8 cellular contexts compared by ENCODE assay signal in genomic region chr22:45240810-45241631, GRCh38. TPM values are rescaled to one million over a fixed set of nuclear protein-coding genes. Genes with fewer than 3 reads are reported as not detected.
DNase-seq lines count a peak whose midpoint lies in the region; ATAC-seq and TF ChIP-seq lines count a peak whose summit lies in the region.

Gene KIAA0930 (minus strand): TSS chr22:45240894. CDS start chr22:45240703, 191 bp downstream.

- H3K4me1 Mint-ChIP-seq in activated T-cell treated with anti-CD3 and anti-CD28 coated beads, Interleukin-2, amount 50 U/mL, for 72 hours (ENCODE audit: low read depth), result peaks cover 32% of the 10 kb centered on the region

- H3K27me3 ChIP-seq in esophagus muscularis mucosa (no peaks in the 10 kb centered on the region), muscle layer of duodenum (ENCODE audit: low read depth, low read length) (no peaks in the 10 kb centered on the region)

- H3K4me3 ChIP-seq in esophagus muscularis mucosa (peak within 1 kb of the TSS; percentile 68 to 87 (median 72)), muscle layer of duodenum (ENCODE audit: low read depth in 1 of 2, low read length in 2 of 2) (peak within 1 kb of the TSS; percentile 64 to 81)

- no peak for TF ChIP-seq POLR2A in esophagus muscularis mucosa (IDR thresholded peaks at IDR 0.05; ENCODE audit: low read depth)

- TF ChIP-seq EP300 in esophagus muscularis mucosa (IDR thresholded peaks at IDR 0.05), result no peak

- TF ChIP-seq CTCF in esophagus muscularis mucosa (IDR thresholded peaks at IDR 0.05), result no peak

- WGBS in esophagus muscularis mucosa, result 13% methylated on average over 3 of the region's 66 CpGs

- peak within 1 kb of the TSS; percentile 90 to 91 for H3K4me3 Mint-ChIP-seq in activated T-cell treated with anti-CD3 and anti-CD28 coated beads, Interleukin-2, amount 50 U/mL, for 72 hours

- H3K9me3 ChIP-seq in esophagus muscularis mucosa (no peaks in the 10 kb centered on the region), muscle layer of duodenum (ENCODE audit: control insufficient read depth in 1 of 2, low read length in 2 of 2) (no peaks in the 10 kb centered on the region)

- no peaks in the 10 kb centered on the region for H3K36me3 Mint-ChIP-seq in activated T-cell treated with anti-CD3 and anti-CD28 coated beads, Interleukin-2, amount 50 U/mL, for 72 hours (ENCODE audit: insufficient read depth in 2 of 2)

- H3K36me3 ChIP-seq in esophagus muscularis mucosa, result peaks cover 0 to 16% (median 12%) of the 10 kb centered on the region in 4 donors
- H3K36me3 ChIP-seq in muscle layer of duodenum (ENCODE audit: control insufficient read depth in 1 of 2, insufficient read depth in 2 of 2, low read length in 2 of 2), result no peaks in the 10 kb centered on the region

- peak within 1 kb of the TSS; percentile 72 to 81 (median 75) for H3K27ac ChIP-seq in esophagus muscularis mucosa (replicated peaks in 1 of 4)
- no peak within 1 kb of the TSS for H3K27ac ChIP-seq in muscle layer of duodenum (ENCODE audit: low read length)

- intact Hi-C loops in esophagus muscularis mucosa (cut with DNase I), result no loop called here

- H3K27me3 Mint-ChIP-seq in activated T-cell treated with anti-CD3 and anti-CD28 coated beads, Interleukin-2, amount 50 U/mL, for 72 hours (ENCODE audit: low read depth), result no peaks in the 10 kb centered on the region

- peaks cover 13 to 47% (median 37%) of the 10 kb centered on the region in 4 donors for H3K4me1 ChIP-seq in esophagus muscularis mucosa
- H3K4me1 ChIP-seq in muscle layer of duodenum (ENCODE audit: control insufficient read depth in 1 of 2, insufficient read depth in 2 of 2, low read length in 2 of 2), result peaks cover 10 to 30% of the 10 kb centered on the region in 2 donors

- H3K9me3 Mint-ChIP-seq in activated T-cell treated with anti-CD3 and anti-CD28 coated beads, Interleukin-2, amount 50 U/mL, for 72 hours, result no peaks in the 10 kb centered on the region

- ATAC-seq in HG03045 (IDR thresholded peaks at IDR 0.05; ENCODE audit: unreplicated experiment) (peak; percentile 50), HG03432 (IDR thresholded peaks at IDR 0.05; ENCODE audit: unreplicated experiment) (no peak)
- ATAC-seq in activated T-cell treated with anti-CD3 and anti-CD28 coated beads, Interleukin-2, amount 50 U/mL, for 72 hours (replicated peaks in 1 of 2), result peak; percentile 79 to 81

- DNase-seq in EH (ENCODE audit: low read depth) (peak; percentile 74), esophagus muscularis mucosa (ENCODE audit: extremely low spot score) (peak; percentile 96)
- peak; percentile 83 to 86 for DNase-seq in activated T-cell treated with anti-CD3 and anti-CD28 coated beads, Interleukin-2, amount 50 U/mL, for 72 hours
- DNase-seq in stimulated activated CD8-positive, alpha-beta memory T cell treated with anti-CD3 and anti-CD28 coated beads, Interleukin-7, amount 100 ng/mL, for 1 hour (ENCODE audit: low read depth in 2 of 2), result peak; percentile 64 to 70

- H3K27ac Mint-ChIP-seq in activated T-cell treated with anti-CD3 and anti-CD28 coated beads, Interleukin-2, amount 50 U/mL, for 72 hours, result peak within 1 kb of the TSS; percentile 68

TF ChIP-seq in PFSK-1, 5 proteins besides CTCF, POLR2A, EP300 and RAD21:
- no peak for TF ChIP-seq SIN3A (IDR thresholded peaks at IDR 0.05; ENCODE audit: borderline replicate concordance, insufficient read depth, low read length)
- TF ChIP-seq POLR2AphosphoS5 (IDR thresholded peaks at IDR 0.05; ENCODE audit: low read depth, low read length), result no peak
- no peak for TF ChIP-seq TAF1 (IDR thresholded peaks at IDR 0.05; ENCODE audit: borderline replicate concordance, insufficient read depth, low read length)
- TF ChIP-seq REST (IDR thresholded peaks at IDR 0.05; ENCODE audit: insufficient read depth in 1 of 2, low read depth in 2 of 2, low read length in 2 of 2), result no peak
- TF ChIP-seq FOXP2 (optimal IDR thresholded peaks at IDR 0.05; ENCODE audit: borderline replicate concordance, extremely low read depth, extremely low read length, insufficient read depth), result peak; percentile 49

RNA-seq across cellular contexts. Expression of gene KIAA0930, which starts in this region (rescaled TPM):
- polyA plus RNA-seq in PFSK-1 (2012; ENCODE audit: insufficient read length, low read depth), result 128 TPM
- 10 to 100 TPM; 25.3 to 26.4 TPM for total RNA-seq in activated T-cell treated with anti-CD3 and anti-CD28 coated beads, Interleukin-2, amount 50 U/mL, for 72 hours
- total RNA-seq in esophagus muscularis mucosa, result 10 to 100 TPM; 31.6 to 67.1 (median 46.8) TPM
